ENCODE assay signal across 23 cellular contexts in genomic region chr9:14293801-14294200, GRCh38. TPM values are rescaled to one million over a fixed set of nuclear protein-coding genes. Genes with fewer than 3 reads are reported as not detected.
DNase-seq lines count a peak whose midpoint lies in the region; ATAC-seq, FAIRE-seq and TF ChIP-seq lines count a peak whose summit lies in the region.
"Had no signal": no experiment of that assay in that cellular context is flagged by ENCODE, and none has a peak within 500 bp of the region (broad histone marks: within the 10 kb centered on the region; RNA-seq: fewer than 3 reads in every experiment).

No MANE protein-coding gene starts in this region.

- peaks cover 13% of the 10 kb centered on the region for H3K36me3 Mint-ChIP-seq in Calu3 (ENCODE audit: insufficient read depth, unreplicated experiment)
- H3K36me3 Mint-ChIP-seq in activated CD4-positive, alpha-beta memory T cell treated with anti-CD3 and anti-CD28 coated beads, Interleukin-2, amount 10 ng/mL, durations not matched to agents 7 days and 5 days (ENCODE audit: low read depth): no peaks in the 10 kb centered on the region

- H3K27ac ChIP-seq in SK-N-MC (peak overlapping the region; percentile 53), pancreas (peak overlapping the region in 3 of 4 donors; percentile 25 to 93 (median 69))
- H3K27ac ChIP-seq: A549, GM23248 had no signal

- FAIRE-seq in pancreas (lab: Jason Lieb, UNC): no peak
- FAIRE-seq: GM12891, GM19239, K562 had no signal

- H3K4me1 Mint-ChIP-seq in Calu3 (ENCODE audit: low read depth, unreplicated experiment): peaks cover 24% of the 10 kb centered on the region
- H3K4me1 Mint-ChIP-seq in activated CD4-positive, alpha-beta memory T cell treated with anti-CD3 and anti-CD28 coated beads, Interleukin-2, amount 10 ng/mL, durations not matched to agents 7 days and 5 days: no peaks in the 10 kb centered on the region

- 40 to 46% methylated on average over 3 of the region's 3 CpGs for WGBS in pancreas, 2 donors

- H3K9ac ChIP-seq in SK-N-MC (ENCODE audit: insufficient read length): no peak overlapping the region
- H3K9ac ChIP-seq: GM23248 had no signal

- H3K4me3 Mint-ChIP-seq in Calu3 (ENCODE audit: low read depth, unreplicated experiment): peak overlapping the region; percentile 58
- no peak overlapping the region for H3K4me3 Mint-ChIP-seq in activated CD4-positive, alpha-beta memory T cell treated with anti-CD3 and anti-CD28 coated beads, Interleukin-2, amount 10 ng/mL, durations not matched to agents 7 days and 5 days
- H3K4me3 Mint-ChIP-seq: CD4-positive, alpha-beta T cell had no signal

- CTCF ChIA-PET in Calu3 (lab: Charles Lee): interaction anchor here (0.7 to 1.2 kb wide), 2 partner anchors 17 to 20 kb away, joined by 4 to 7 read pairs; partner anchors contain the start of gene NFIB
- CTCF ChIA-PET in activated CD4-positive, alpha-beta memory T cell treated with anti-CD3 and anti-CD28 coated beads, Interleukin-2, amount 10 ng/mL, durations not matched to agents 7 days and 5 days (lab: Charles Lee): no interaction called here

- peak overlapping the region; percentile 65 for H3K27ac Mint-ChIP-seq in Calu3 (ENCODE audit: unreplicated experiment)
- no peak overlapping the region for H3K27ac Mint-ChIP-seq in activated CD4-positive, alpha-beta memory T cell treated with anti-CD3 and anti-CD28 coated beads, Interleukin-2, amount 10 ng/mL, durations not matched to agents 7 days and 5 days
- H3K27ac Mint-ChIP-seq: CD4-positive, alpha-beta T cell had no signal

- no peaks in the 10 kb centered on the region for H3K27me3 Mint-ChIP-seq in Calu3 (ENCODE audit: unreplicated experiment)
- peaks cover 13% of the 10 kb centered on the region for H3K27me3 Mint-ChIP-seq in activated CD4-positive, alpha-beta memory T cell treated with anti-CD3 and anti-CD28 coated beads, Interleukin-2, amount 10 ng/mL, durations not matched to agents 7 days and 5 days

- H3K4me1 ChIP-seq in pancreas (peaks cover 28 to 69% (median 67%) of the 10 kb centered on the region in 3 donors), mucosa of descending colon (ENCODE audit: low read depth) (no peaks in the 10 kb centered on the region)
- H3K4me1 ChIP-seq: Caco-2 had no signal

- no peak for ATAC-seq in pancreas
- ATAC-seq in mucosa of descending colon: no peak
- ATAC-seq: A549, K562 had no signal

- no TSS peak for BruUV-seq in Calu3 (replicated peaks; lab: Mats Ljungman, UMichigan)

- peaks cover 4% of the 10 kb centered on the region; the same call in 1 of the 2 replicates for H3K36me3 ChIP-seq in SK-N-MC (ENCODE audit: insufficient read depth, low read length)
- H3K36me3 ChIP-seq in pancreas: no peaks in the 10 kb centered on the region
- H3K36me3 ChIP-seq in mucosa of descending colon (ENCODE audit: low read depth): no peaks in the 10 kb centered on the region
- H3K36me3 ChIP-seq: HAP-1 had no signal

- DNase-seq in Calu3 (no peak), SK-N-MC (ENCODE audit: low read depth, low spot score) (no peak), fibroblast of gingiva (ENCODE audit: low read depth) (peak; percentile 50), pancreas (no peak), NCI-H1694 treated with DMSO at 0.1 percent for 48 hours (lab: John Stamatoyannopoulos, UW) (no peak), DMS53 (lab: John Stamatoyannopoulos, UW) (no peak), mucosa of descending colon (no peak)
- no peak for DNase-seq in activated CD4-positive, alpha-beta memory T cell treated with anti-CD3 and anti-CD28 coated beads, Interleukin-2, amount 10 ng/mL, durations not matched to agents 7 days and 5 days
- DNase-seq: Caco-2; CD4-positive, alpha-beta T cell; GM23248; NCI-H1417; NCI-H187 treated with DMSO at 0.1 percent for 48 hours; NCI-H2227 treated with DMSO at 0.1 percent for 48 hours; NCI-H510A treated with DMSO at 0.1 percent for 48 hours; NCI-H774; RPMI8226; SHP77 treated with DMSO at 0.1 percent for 48 hours had no signal

- POLR2A ChIA-PET in activated CD4-positive, alpha-beta memory T cell treated with anti-CD3 and anti-CD28 coated beads, Interleukin-2, amount 10 ng/mL, durations not matched to agents 7 days and 5 days (lab: Charles Lee): no interaction called here

- TF ChIP-seq CTCF in Calu3 (IDR thresholded peaks at IDR 0.05; ENCODE audit: unreplicated experiment) (no peak), pancreas (IDR thresholded peaks at IDR 0.05) (no peak), mucosa of descending colon (IDR thresholded peaks at IDR 0.05) (no peak)

- H3K9me3 ChIP-seq in SK-N-MC (ENCODE audit: low read depth, low read length) (no peaks in the 10 kb centered on the region), pancreas (no peaks in the 10 kb centered on the region), mucosa of descending colon (no peaks in the 10 kb centered on the region)
- H3K9me3 ChIP-seq: A549, Caco-2, HAP-1 had no signal

- no peaks in the 10 kb centered on the region for H3K9me3 Mint-ChIP-seq in Calu3 (ENCODE audit: low read depth, unreplicated experiment)
- no peaks in the 10 kb centered on the region for H3K9me3 Mint-ChIP-seq in activated CD4-positive, alpha-beta memory T cell treated with anti-CD3 and anti-CD28 coated beads, Interleukin-2, amount 10 ng/mL, durations not matched to agents 7 days and 5 days
- H3K9me3 Mint-ChIP-seq: CD4-positive, alpha-beta T cell had no signal

- intact Hi-C loops in Calu3 (cut with micrococcal nuclease; ENCODE audit: unreplicated experiment): no loop called here
- intact Hi-C loops in pancreas (cut with DNase I): no loop called here
- intact Hi-C loops in mucosa of descending colon (cut with DNase I, micrococcal nuclease): no loop called here

- H3K4me3 ChIP-seq in SK-N-MC: peak overlapping the region; percentile 28
- H3K4me3 ChIP-seq in pancreas: no peak overlapping the region
- H3K4me3 ChIP-seq in mucosa of descending colon: no peak overlapping the region
- H3K4me3 ChIP-seq: A549, GM23248, HAP-1, K562 had no signal

- no peaks in the 10 kb centered on the region for H3K27me3 ChIP-seq in pancreas

RNA-seq across cellular contexts. Expression of gene NFIB, which starts 20.1 kb away (rescaled TPM):
- total RNA-seq in Calu3 (2022): 75.8 and 76.2 TPM in 2 replicates
- 10 to 100 TPM; 40.9 to 65.0 (median 53.0) TPM for total RNA-seq in pancreas
- 1 to 10 TPM; 8.9 to 10.0 TPM for polyA plus RNA-seq in pancreas
- not detected for total RNA-seq in activated CD4-positive, alpha-beta memory T cell treated with anti-CD3 and anti-CD28 coated beads, Interleukin-2, amount 10 ng/mL, durations not matched to agents 7 days and 5 days
- 10 to 100 TPM; 59.7 to 85.5 (median 62.6) TPM for total RNA-seq in mucosa of descending colon
- total RNA-seq: CD4-positive, alpha-beta T cell had no signal

Comparison
In these comparisons a context has a peak if more than half of its experiments do, and no peak if none do; other contexts are left out.
1. RNA of gene NFIB, which starts 20.1 kb away (total RNA-seq): 75.8 to 76.2 TPM in Calu3, 59.7 to 85.5 TPM in mucosa of descending colon and 40.9 to 65.0 TPM in pancreas; not detected in activated CD4-positive, alpha-beta memory T cell treated with anti-CD3 and anti-CD28 coated beads, Interleukin-2, amount 10 ng/mL, durations not matched to agents 7 days and 5 days; every median in the first group is over 10 times any median in the second.